9 cellular contexts compared by ENCODE assay signal in genomic region chr4:22237155-22237751, GRCh38.
DNase-seq lines count a peak whose midpoint lies in the region; ATAC-seq and TF ChIP-seq lines count a peak whose summit lies in the region.
"Had no signal": no experiment of that assay in that cellular context is flagged by ENCODE, and none has a peak within 500 bp of the region (broad histone marks: within the 10 kb centered on the region; RNA-seq: fewer than 3 reads in every experiment).

No MANE protein-coding gene starts in this region.

- H3K27me3 ChIP-seq in vagina: no peaks in the 10 kb centered on the region

- no peak for TF ChIP-seq POLR2A in vagina (IDR thresholded peaks at IDR 0.05)

- no peak for TF ChIP-seq CTCF in vagina (IDR thresholded peaks at IDR 0.05)

- intact Hi-C loops in head of caudate nucleus (cut with DNase I) (no loop called here), vagina (cut with DNase I) (loop anchor here (5.0 kb wide), 1 partner anchor 695 kb away; no protein-coding TSS in a partner anchor)

- no peak overlapping the region for H3K4me3 ChIP-seq in vagina

- H3K4me1 ChIP-seq in vagina: no peaks in the 10 kb centered on the region

- DNase-seq in COLO668 (lab: John Stamatoyannopoulos, UW; ENCODE audit: unreplicated experiment) (peak; percentile 82), LHCN-M2 (ENCODE audit: low read depth) (peak; percentile 18), head of caudate nucleus (peak in 39 of 42 donors; percentile 19 to 85 (median 48)), NCI-H1694 treated with DMSO at 0.1 percent for 48 hours (lab: John Stamatoyannopoulos, UW) (no peak), vagina (ENCODE audit: extremely low spot score in 2 of 2) (no peak)
- peak; percentile 2 to 8 (median 3) for DNase-seq in activated CD8-positive, alpha-beta memory T cell treated with anti-CD3 and anti-CD28 coated beads for 48 hours (ENCODE audit: low read depth in 2 of 3, low spot score in 2 of 3)
- DNase-seq in stimulated activated CD4-positive, alpha-beta T cell treated with anti-CD3 and anti-CD28 coated beads, Interleukin-1b, Interleukin-23, amount 100 ng/mL, for 24 hours (ENCODE audit: low read depth in 4 of 4, low spot score in 1 of 4): peak in 3 of 4 experiments; percentile 4 to 25 (median 17)

- no peaks in the 10 kb centered on the region for H3K9me3 ChIP-seq in vagina

- H3K36me3 ChIP-seq in vagina: no peaks in the 10 kb centered on the region

- H3K27ac ChIP-seq in vagina: no peak overlapping the region

- ATAC-seq in GM18502 (IDR thresholded peaks at IDR 0.05; ENCODE audit: poor library complexity, unreplicated experiment): no peak
- ATAC-seq: effector memory CD8-positive, alpha-beta T cell had no signal

Comparison
In these comparisons a context has a peak if more than half of its experiments do, and no peak if none do; other contexts are left out.
1. DNase-seq: peak in COLO668 (single experiment), LHCN-M2 (single experiment), activated CD8-positive, alpha-beta memory T cell treated with anti-CD3 and anti-CD28 coated beads for 48 hours (3 of 3), head of caudate nucleus (39 of 42) and stimulated activated CD4-positive, alpha-beta T cell treated with anti-CD3 and anti-CD28 coated beads, Interleukin-1b, Interleukin-23, amount 100 ng/mL, for 24 hours (3 of 4); none in NCI-H1694 treated with DMSO at 0.1 percent for 48 hours (single experiment) and vagina (0 of 2).